In genomic region chr10:86940076-86940475, GRCh38 we compare ENCODE assay signal across 6 cellular contexts. TPM values are rescaled to one million over a fixed set of nuclear protein-coding genes. Genes with fewer than 3 reads are reported as not detected.
"Had no signal": no experiment of that assay in that cellular context is flagged by ENCODE, and none has a peak within 500 bp of the region (broad histone marks: within the 10 kb centered on the region; RNA-seq: fewer than 3 reads in every experiment).

No MANE protein-coding gene starts in this region.

RNA-seq across cellular contexts. Expression of gene MMRN2, which starts 17.3 kb away (rescaled TPM):
- total RNA-seq: activated CD8-positive, alpha-beta memory T cell treated with anti-CD3 and anti-CD28 coated beads, Interleukin-2, amount 10 ng/mL, durations not matched to agents 7 days and 5 days; activated naive CD4-positive, alpha-beta T cell treated with anti-CD3 and anti-CD28 coated beads, Interleukin-2, amount 50 U/mL, for 72 hours; activated T-helper 1 cell treated with anti-CD3 and anti-CD28 coated beads, Interleukin-12 subunit alpha, Interleukin-12 subunit beta, Interleukin-2, Interleukin-4 antibody, amounts not matched to agents 30 ng/mL and 10 ng/mL and 1 ng/mL, durations not matched to agents 14 hours and 24 hours and 36 hours; T-helper 1 cell treated with Interleukin-12 subunit alpha and Interleukin-12 subunit beta and Interleukin-4 antibody, amounts not matched to agents 30 ng/mL and 1 ng/mL, for 36 hours had no signal

RNA-seq across cellular contexts. Expression of gene SNCG, which starts 18.3 kb away (rescaled TPM):
- total RNA-seq: activated CD8-positive, alpha-beta memory T cell treated with anti-CD3 and anti-CD28 coated beads, Interleukin-2, amount 10 ng/mL, durations not matched to agents 7 days and 5 days had no signal

RNA-seq across cellular contexts. Expression of gene ADIRF, which starts 28.2 kb away (rescaled TPM):
- total RNA-seq: activated CD8-positive, alpha-beta memory T cell treated with anti-CD3 and anti-CD28 coated beads, Interleukin-2, amount 10 ng/mL, durations not matched to agents 7 days and 5 days; activated naive CD4-positive, alpha-beta T cell treated with anti-CD3 and anti-CD28 coated beads, Interleukin-2, amount 50 U/mL, for 72 hours; activated T-helper 1 cell treated with anti-CD3 and anti-CD28 coated beads, Interleukin-12 subunit alpha, Interleukin-12 subunit beta, Interleukin-2, Interleukin-4 antibody, amounts not matched to agents 30 ng/mL and 10 ng/mL and 1 ng/mL, durations not matched to agents 14 hours and 24 hours and 36 hours; astrocyte; SJSA1; T-helper 1 cell treated with Interleukin-12 subunit alpha and Interleukin-12 subunit beta and Interleukin-4 antibody, amounts not matched to agents 30 ng/mL and 1 ng/mL, for 36 hours had no signal
